ENCODE assay signal across 1 cellular context in the genomic region with DNA sequence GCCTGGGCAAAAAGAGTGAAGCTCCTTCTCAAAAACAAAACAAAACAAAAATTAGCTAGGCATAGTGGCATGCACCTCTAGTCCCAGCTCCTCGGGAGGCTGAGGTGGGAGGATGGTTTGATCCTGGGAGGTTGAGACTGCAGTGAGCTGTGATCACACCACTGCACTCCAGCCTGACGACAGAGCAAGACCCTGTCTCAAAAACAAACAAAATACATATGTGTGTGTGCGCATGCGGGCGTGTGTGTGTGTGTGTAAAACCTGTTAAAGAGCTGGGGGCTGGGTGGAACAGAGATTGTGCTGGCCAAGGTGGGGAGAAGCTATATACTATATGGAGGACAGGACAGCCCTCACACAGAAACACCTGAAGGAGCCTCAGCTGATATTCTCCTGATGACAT.
TF ChIP-seq lines count a peak whose summit lies in the region.

No MANE protein-coding gene starts in this region.

TF ChIP-seq in HEK293, 187 proteins besides CTCF, POLR2A, EP300 and RAD21 (continued from another document):
- TF ChIP-seq, protein P1, sequence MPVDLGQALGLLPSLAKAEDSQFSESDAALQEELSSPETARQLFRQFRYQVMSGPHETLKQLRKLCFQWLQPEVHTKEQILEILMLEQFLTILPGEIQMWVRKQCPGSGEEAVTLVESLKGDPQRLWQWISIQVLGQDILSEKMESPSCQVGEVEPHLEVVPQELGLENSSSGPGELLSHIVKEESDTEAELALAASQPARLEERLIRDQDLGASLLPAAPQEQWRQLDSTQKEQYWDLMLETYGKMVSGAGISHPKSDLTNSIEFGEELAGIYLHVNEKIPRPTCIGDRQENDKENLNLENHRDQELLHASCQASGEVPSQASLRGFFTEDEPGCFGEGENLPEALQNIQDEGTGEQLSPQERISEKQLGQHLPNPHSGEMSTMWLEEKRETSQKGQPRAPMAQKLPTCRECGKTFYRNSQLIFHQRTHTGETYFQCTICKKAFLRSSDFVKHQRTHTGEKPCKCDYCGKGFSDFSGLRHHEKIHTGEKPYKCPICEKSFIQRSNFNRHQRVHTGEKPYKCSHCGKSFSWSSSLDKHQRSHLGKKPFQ (tag by site-specific recombination; IDR thresholded peaks at IDR 0.05), result no peak
- TF ChIP-seq YY1 (tag by site-specific recombination; IDR thresholded peaks at IDR 0.05) (no peak), ZNF202 (tag by site-specific recombination; IDR thresholded peaks at IDR 0.05; ENCODE audit: borderline replicate concordance) (no peak), ZFP69B (tag by site-specific recombination; IDR thresholded peaks at IDR 0.05) (no peak), ZNF521 (tag by site-specific recombination; IDR thresholded peaks at IDR 0.05) (no peak), ZNF629 (tag by site-specific recombination; IDR thresholded peaks at IDR 0.05) (no peak), ZNF664 (tag by site-specific recombination; IDR thresholded peaks at IDR 0.05) (no peak), SCRT1 (tag by site-specific recombination; IDR thresholded peaks at IDR 0.05; ENCODE audit: borderline replicate concordance) (no peak), ZNF501 (tag by site-specific recombination; IDR thresholded peaks at IDR 0.05) (no peak), ZNF423 (tag by site-specific recombination; IDR thresholded peaks at IDR 0.05) (no peak)
TF ChIP-seq in HEK293: peak in this region for 0.
